1 cellular context compared by ENCODE assay signal in the genomic region with DNA sequence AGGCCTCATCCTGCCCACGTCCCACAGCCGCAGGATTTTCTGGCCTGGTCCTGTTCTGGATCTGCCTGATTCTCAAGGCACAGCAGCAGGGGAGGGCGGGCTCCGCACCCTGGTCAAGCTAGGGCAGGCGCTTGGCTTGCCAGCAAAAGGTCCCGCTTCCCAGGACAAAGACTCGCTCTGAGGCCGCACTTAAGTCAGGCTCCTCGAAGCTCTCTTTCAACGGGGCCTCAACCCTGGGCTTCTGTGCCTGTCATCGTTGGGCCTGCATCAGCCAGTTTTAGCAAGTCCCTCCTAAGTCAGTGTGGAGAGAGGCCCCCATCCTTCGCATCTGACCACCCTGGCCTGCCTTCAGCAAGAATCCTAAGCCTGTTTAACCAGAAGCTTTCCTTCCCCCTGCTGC.
TF ChIP-seq lines count a peak whose summit lies in the region.

No MANE protein-coding gene starts in this region.

TF ChIP-seq in GM23338, 12 proteins besides CTCF, POLR2A, EP300 and RAD21 (continued from another document):
- TF ChIP-seq, protein P1, sequence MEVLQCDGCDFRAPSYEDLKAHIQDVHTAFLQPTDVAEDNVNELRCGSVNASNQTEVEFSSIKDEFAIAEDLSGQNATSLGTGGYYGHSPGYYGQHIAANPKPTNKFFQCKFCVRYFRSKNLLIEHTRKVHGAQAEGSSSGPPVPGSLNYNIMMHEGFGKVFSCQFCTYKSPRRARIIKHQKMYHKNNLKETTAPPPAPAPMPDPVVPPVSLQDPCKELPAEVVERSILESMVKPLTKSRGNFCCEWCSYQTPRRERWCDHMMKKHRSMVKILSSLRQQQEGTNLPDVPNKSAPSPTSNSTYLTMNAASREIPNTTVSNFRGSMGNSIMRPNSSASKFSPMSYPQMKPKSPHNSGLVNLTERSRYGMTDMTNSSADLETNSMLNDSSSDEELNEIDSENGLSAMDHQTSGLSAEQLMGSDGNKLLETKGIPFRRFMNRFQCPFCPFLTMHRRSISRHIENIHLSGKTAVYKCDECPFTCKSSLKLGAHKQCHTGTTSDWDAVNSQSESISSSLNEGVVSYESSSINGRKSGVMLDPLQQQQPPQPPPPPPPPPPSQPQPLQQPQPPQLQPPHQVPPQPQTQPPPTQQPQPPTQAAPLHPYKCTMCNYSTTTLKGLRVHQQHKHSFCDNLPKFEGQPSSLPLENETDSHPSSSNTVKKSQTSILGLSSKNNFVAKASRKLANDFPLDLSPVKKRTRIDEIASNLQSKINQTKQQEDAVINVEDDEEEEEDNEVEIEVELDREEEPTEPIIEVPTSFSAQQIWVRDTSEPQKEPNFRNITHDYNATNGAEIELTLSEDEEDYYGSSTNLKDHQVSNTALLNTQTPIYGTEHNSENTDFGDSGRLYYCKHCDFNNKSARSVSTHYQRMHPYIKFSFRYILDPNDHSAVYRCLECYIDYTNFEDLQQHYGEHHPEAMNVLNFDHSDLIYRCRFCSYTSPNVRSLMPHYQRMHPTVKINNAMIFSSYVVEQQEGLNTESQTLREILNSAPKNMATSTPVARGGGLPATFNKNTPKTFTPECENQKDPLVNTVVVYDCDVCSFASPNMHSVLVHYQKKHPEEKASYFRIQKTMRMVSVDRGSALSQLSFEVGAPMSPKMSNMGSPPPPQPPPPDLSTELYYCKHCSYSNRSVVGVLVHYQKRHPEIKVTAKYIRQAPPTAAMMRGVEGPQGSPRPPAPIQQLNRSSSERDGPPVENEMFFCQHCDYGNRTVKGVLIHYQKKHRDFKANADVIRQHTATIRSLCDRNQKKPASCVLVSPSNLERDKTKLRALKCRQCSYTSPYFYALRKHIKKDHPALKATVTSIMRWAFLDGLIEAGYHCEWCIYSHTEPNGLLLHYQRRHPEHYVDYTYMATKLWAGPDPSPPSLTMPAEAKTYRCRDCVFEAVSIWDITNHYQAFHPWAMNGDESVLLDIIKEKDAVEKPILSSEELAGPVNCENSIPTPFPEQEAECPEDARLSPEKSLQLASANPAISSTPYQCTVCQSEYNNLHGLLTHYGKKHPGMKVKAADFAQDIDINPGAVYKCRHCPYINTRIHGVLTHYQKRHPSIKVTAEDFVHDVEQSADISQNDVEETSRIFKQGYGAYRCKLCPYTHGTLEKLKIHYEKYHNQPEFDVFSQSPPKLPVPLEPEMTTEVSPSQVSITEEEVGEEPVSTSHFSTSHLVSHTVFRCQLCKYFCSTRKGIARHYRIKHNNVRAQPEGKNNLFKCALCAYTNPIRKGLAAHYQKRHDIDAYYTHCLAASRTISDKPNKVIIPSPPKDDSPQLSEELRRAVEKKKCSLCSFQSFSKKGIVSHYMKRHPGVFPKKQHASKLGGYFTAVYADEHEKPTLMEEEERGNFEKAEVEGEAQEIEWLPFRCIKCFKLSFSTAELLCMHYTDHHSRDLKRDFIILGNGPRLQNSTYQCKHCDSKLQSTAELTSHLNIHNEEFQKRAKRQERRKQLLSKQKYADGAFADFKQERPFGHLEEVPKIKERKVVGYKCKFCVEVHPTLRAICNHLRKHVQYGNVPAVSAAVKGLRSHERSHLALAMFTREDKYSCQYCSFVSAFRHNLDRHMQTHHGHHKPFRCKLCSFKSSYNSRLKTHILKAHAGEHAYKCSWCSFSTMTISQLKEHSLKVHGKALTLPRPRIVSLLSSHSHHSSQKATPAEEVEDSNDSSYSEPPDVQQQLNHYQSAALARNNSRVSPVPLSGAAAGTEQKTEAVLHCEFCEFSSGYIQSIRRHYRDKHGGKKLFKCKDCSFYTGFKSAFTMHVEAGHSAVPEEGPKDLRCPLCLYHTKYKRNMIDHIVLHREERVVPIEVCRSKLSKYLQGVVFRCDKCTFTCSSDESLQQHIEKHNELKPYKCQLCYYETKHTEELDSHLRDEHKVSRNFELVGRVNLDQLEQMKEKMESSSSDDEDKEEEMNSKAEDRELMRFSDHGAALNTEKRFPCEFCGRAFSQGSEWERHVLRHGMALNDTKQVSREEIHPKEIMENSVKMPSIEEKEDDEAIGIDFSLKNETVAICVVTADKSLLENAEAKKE (CRISPR knock-in tag; IDR thresholded peaks at IDR 0.05): no peak
- TF ChIP-seq JUNB (IDR thresholded peaks at IDR 0.05; ENCODE audit: unreplicated experiment) (no peak), EZH2 (IDR thresholded peaks at IDR 0.05; ENCODE audit: low read depth, unreplicated experiment) (no peak), POLR2AphosphoS5 (IDR thresholded peaks at IDR 0.05; ENCODE audit: low read depth) (no peak)
TF ChIP-seq in GM23338: peak in this region for 0.
